In genomic region chr21:44029460-44030087, GRCh38 we compare ENCODE assay signal across 14 cellular contexts.
"Had no signal": no experiment of that assay in that cellular context is flagged by ENCODE, and none has a peak within 500 bp of the region (broad histone marks: within the 10 kb centered on the region; RNA-seq: fewer than 3 reads in every experiment).

No MANE protein-coding gene starts in this region.

- H3K4me3 ChIP-seq: breast epithelium, lower lobe of right lung, psoas muscle, right lobe of liver, suprapubic skin, upper lobe of right lung had no signal

- DNase-seq: activated CD4-positive, alpha-beta memory T cell treated with anti-CD3 and anti-CD28 coated beads, Interleukin-2, amount 10 ng/mL, durations not matched to agents 7 days and 5 days; activated CD4-positive, alpha-beta T cell treated with anti-CD3 and anti-CD28 coated beads for 1 hour; activated CD8-positive, alpha-beta memory T cell treated with anti-CD3 and anti-CD28 coated beads, Interleukin-2, amount 50 U/mL, for 4 hours; amygdala; lower lobe of right lung; naive B cell; psoas muscle; right lobe of liver; upper lobe of right lung had no signal

- H3K27me3 ChIP-seq: breast epithelium, right lobe of liver, suprapubic skin, upper lobe of right lung had no signal

- H3K4me1 ChIP-seq: breast epithelium had no signal

- H3K27me3 Mint-ChIP-seq: activated CD4-positive, alpha-beta memory T cell treated with anti-CD3 and anti-CD28 coated beads, Interleukin-2, amount 10 ng/mL, durations not matched to agents 7 days and 5 days; naive B cell; stimulated activated memory B cell treated with anti-CD40 and anti-IgM and Interleukin-4, amounts not matched to agents 10 μg/mL and 1 μg/mL and 100 μg/mL, for 72 hours had no signal

- H3K9me3 Mint-ChIP-seq: stimulated activated memory B cell treated with anti-CD40 and anti-IgM and Interleukin-4, amounts not matched to agents 10 μg/mL and 1 μg/mL and 100 μg/mL, for 72 hours; T-helper 2 cell treated with Interferon-gamma antibody and Interleukin-4, amounts not matched to agents 5 μg/mL and 100 μg/mL, for 36 hours had no signal

- ATAC-seq: activated naive CD4-positive, alpha-beta T cell treated with anti-CD3 and anti-CD28 coated beads, Interleukin-2, amount 50 U/mL, for 72 hours; lower lobe of right lung; stimulated activated memory B cell treated with anti-CD40 and anti-IgM and Interleukin-4, amounts not matched to agents 10 μg/mL and 1 μg/mL and 100 μg/mL, for 72 hours; upper lobe of right lung had no signal

- H3K27ac ChIP-seq: breast epithelium, lower lobe of right lung, psoas muscle, right lobe of liver, suprapubic skin, upper lobe of right lung had no signal

- H3K9me3 ChIP-seq: breast epithelium, lower lobe of right lung, psoas muscle, right lobe of liver, suprapubic skin, upper lobe of right lung had no signal

- H3K4me3 Mint-ChIP-seq: activated CD4-positive, alpha-beta memory T cell treated with anti-CD3 and anti-CD28 coated beads, Interleukin-2, amount 10 ng/mL, durations not matched to agents 7 days and 5 days; stimulated activated memory B cell treated with anti-CD40 and anti-IgM and Interleukin-4, amounts not matched to agents 10 μg/mL and 1 μg/mL and 100 μg/mL, for 72 hours; T-helper 2 cell treated with Interferon-gamma antibody and Interleukin-4, amounts not matched to agents 5 μg/mL and 100 μg/mL, for 36 hours had no signal

- H3K27ac Mint-ChIP-seq: activated CD4-positive, alpha-beta memory T cell treated with anti-CD3 and anti-CD28 coated beads, Interleukin-2, amount 10 ng/mL, durations not matched to agents 7 days and 5 days; stimulated activated memory B cell treated with anti-CD40 and anti-IgM and Interleukin-4, amounts not matched to agents 10 μg/mL and 1 μg/mL and 100 μg/mL, for 72 hours; T-helper 2 cell treated with Interferon-gamma antibody and Interleukin-4, amounts not matched to agents 5 μg/mL and 100 μg/mL, for 36 hours had no signal

- H3K36me3 ChIP-seq: breast epithelium had no signal
